8 cellular contexts compared by ENCODE assay signal in genomic region chr17:38752119-38752929, GRCh38.
DNase-seq lines count a peak whose midpoint lies in the region; ATAC-seq lines count a peak whose summit lies in the region.

PSMB3 (plus strand) TSS chr17:38752741; CDS start chr17:38752827, 86 bp downstream.

- CTCF ChIA-PET in activated naive CD4-positive, alpha-beta T cell treated with anti-CD3 and anti-CD28 coated beads, Interleukin-2, amount 10 ng/mL, durations not matched to agents 7 days and 5 days (lab: Charles Lee): interaction anchor here (1.3 kb wide), 1 partner anchor 17 kb away, joined by 4 read pairs; no protein-coding TSS in a partner anchor

- H3K9ac ChIP-seq in SK-N-MC (ENCODE audit: insufficient read length): peak within 1 kb of the TSS; percentile 92

- peaks cover 50% of the 10 kb centered on the region for H3K27me3 Mint-ChIP-seq in activated naive CD4-positive, alpha-beta T cell treated with anti-CD3 and anti-CD28 coated beads, Interleukin-2, amount 10 ng/mL, durations not matched to agents 7 days and 5 days

- H3K36me3 ChIP-seq in SK-N-MC (ENCODE audit: insufficient read depth, low read length): peaks cover 31% of the 10 kb centered on the region

- no peaks in the 10 kb centered on the region for H3K9me3 Mint-ChIP-seq in activated naive CD4-positive, alpha-beta T cell treated with anti-CD3 and anti-CD28 coated beads, Interleukin-2, amount 10 ng/mL, durations not matched to agents 7 days and 5 days

- H3K4me3 ChIP-seq in GM08714 (ENCODE audit: low read length): peak within 1 kb of the TSS; percentile 83
- H3K4me3 ChIP-seq in SK-N-MC: peak within 1 kb of the TSS; percentile 97

- peak within 1 kb of the TSS; percentile 93 for H3K4me3 Mint-ChIP-seq in activated naive CD4-positive, alpha-beta T cell treated with anti-CD3 and anti-CD28 coated beads, Interleukin-2, amount 10 ng/mL, durations not matched to agents 7 days and 5 days

- ATAC-seq in HG02588 (IDR thresholded peaks at IDR 0.05; ENCODE audit: unreplicated experiment): peak; percentile 88

- peak within 1 kb of the TSS; percentile 92 for H3K27ac Mint-ChIP-seq in activated naive CD4-positive, alpha-beta T cell treated with anti-CD3 and anti-CD28 coated beads, Interleukin-2, amount 10 ng/mL, durations not matched to agents 7 days and 5 days

- H3K36me3 Mint-ChIP-seq in activated naive CD4-positive, alpha-beta T cell treated with anti-CD3 and anti-CD28 coated beads, Interleukin-2, amount 10 ng/mL, durations not matched to agents 7 days and 5 days: peaks cover 24% of the 10 kb centered on the region

- H3K27ac ChIP-seq in SK-N-MC (peak within 1 kb of the TSS; percentile 93), substantia nigra (ENCODE audit: low read depth, low read length, poor library complexity, severe bottlenecking) (peak within 1 kb of the TSS; percentile 83)

- H3K9me3 ChIP-seq in SK-N-MC (ENCODE audit: low read depth, low read length): no peaks in the 10 kb centered on the region

- peaks cover 48% of the 10 kb centered on the region for H3K4me1 Mint-ChIP-seq in activated naive CD4-positive, alpha-beta T cell treated with anti-CD3 and anti-CD28 coated beads, Interleukin-2, amount 10 ng/mL, durations not matched to agents 7 days and 5 days

- DNase-seq in NCI-H1048 (lab: John Stamatoyannopoulos, UW): peak; percentile 97
- peak; percentile 98 for DNase-seq in SK-N-MC (ENCODE audit: low read depth, low spot score)
- peak; percentile 98 for DNase-seq in activated naive CD4-positive, alpha-beta T cell treated with anti-CD3 and anti-CD28 coated beads, Interleukin-2, amount 10 ng/mL, durations not matched to agents 7 days and 5 days
- peak; percentile 98 for DNase-seq in germinal center (ENCODE audit: low spot score)
- peak; percentile 99 for DNase-seq in non-pigmented ciliary epithelial cell (ENCODE audit: low read depth)
- DNase-seq in substantia nigra (lab: John Stamatoyannopoulos, UW): peak; percentile 56 to 99 (median 97)

Comparison
In these comparisons a context has a peak if more than half of its experiments do, and no peak if none do; other contexts are left out.
1. Peak in every context shown above with its lines: DNase-seq, ATAC-seq, H3K4me3 ChIP-seq and H3K27ac ChIP-seq.